In genomic region chr15:68281008-68281407, GRCh38 we compare ENCODE assay signal across 8 cellular contexts. TPM values are rescaled to one million over a fixed set of nuclear protein-coding genes. Genes with fewer than 3 reads are reported as not detected.
A peak's percentile ranks its signal among the peaks of the same experiment; 100 is the strongest.
DNase-seq lines count a peak whose midpoint lies in the region; ATAC-seq and TF ChIP-seq lines count a peak whose summit lies in the region.

No MANE protein-coding gene starts in this region.

- H3K27me3 ChIP-seq in endocrine pancreas (ENCODE audit: control insufficient read depth, insufficient read depth, low read length), result no peaks in the 10 kb centered on the region
- H3K27me3 ChIP-seq in prostate gland (replicated peaks; ENCODE audit: insufficient read depth), result no peaks in the 10 kb centered on the region
- H3K27me3 ChIP-seq in WERI-Rb-1 (ENCODE audit: insufficient read depth, low read depth, severe bottlenecking), result no peaks in the 10 kb centered on the region

- H3K4me1 ChIP-seq in ES-I3 (ENCODE audit: insufficient read depth, low read length) (peaks cover 11% of the 10 kb centered on the region), endocrine pancreas (ENCODE audit: control insufficient read depth, insufficient read depth, low read length) (peaks cover 9% of the 10 kb centered on the region), prostate gland (replicated peaks) (peaks cover 3% of the 10 kb centered on the region)

- H3K27ac ChIP-seq in prostate gland (peak overlapping the region; percentile 97 to 98), WERI-Rb-1 (no peak overlapping the region)

- H3K9me3 ChIP-seq in ES-I3 (ENCODE audit: control insufficient read depth, insufficient read depth, low read length) (no peaks in the 10 kb centered on the region), endocrine pancreas (ENCODE audit: control insufficient read depth, low read length) (no peaks in the 10 kb centered on the region), prostate gland (no peaks in the 10 kb centered on the region), WERI-Rb-1 (ENCODE audit: severe bottlenecking) (no peaks in the 10 kb centered on the region)

- intact Hi-C loops in prostate gland (cut with DNase I), result no loop called here

- WGBS in prostate gland, result 10% methylated on average over 1 of the region's 1 CpG

- H3K4me3 ChIP-seq in endocrine pancreas (ENCODE audit: control insufficient read depth, insufficient read depth, low read length) (peak overlapping the region; percentile 88), prostate gland (peak overlapping the region in 1 of 2 donors; percentile 14), WERI-Rb-1 (ENCODE audit: low read depth, low read length) (no peak overlapping the region)

- 0 out of 2 replicates have a peak, but pooled peaks cover 4% of the 10 kb centered on the region for H3K36me3 ChIP-seq in ES-I3 (ENCODE audit: insufficient read depth, low read length)
- peaks cover 6% of the 10 kb centered on the region for H3K36me3 ChIP-seq in endocrine pancreas (ENCODE audit: control insufficient read depth, insufficient read depth, low read length)
- no peaks in the 10 kb centered on the region for H3K36me3 ChIP-seq in prostate gland
- peaks cover 48% of the 10 kb centered on the region for H3K36me3 ChIP-seq in WERI-Rb-1

- H3K9ac ChIP-seq in ES-I3 (ENCODE audit: low read depth, low read length) (peak overlapping the region; percentile 27; the same call in 1 of the 2 replicates), endocrine pancreas (ENCODE audit: control insufficient read depth, insufficient read depth, low read length) (no peak overlapping the region)

- TF ChIP-seq CTCF in prostate gland (IDR thresholded peaks at IDR 0.05) (no peak), WERI-Rb-1 (IDR thresholded peaks at IDR 0.05; ENCODE audit: low read depth, low read length) (no peak)

- TF ChIP-seq POLR2A in prostate gland (IDR thresholded peaks at IDR 0.05), result no peak

- DNase-seq in RKO (ENCODE audit: low spot score) (peak; percentile 10), prostate gland (ENCODE audit: low spot score) (no peak), DMS153 treated with DMSO at 0.1 percent for 48 hours (lab: John Stamatoyannopoulos, UW; ENCODE audit: unreplicated experiment) (no peak), globus pallidus (ENCODE audit: low spot score) (no peak), WERI-Rb-1 (no peak)

- no peak for ATAC-seq in HG03432 (IDR thresholded peaks at IDR 0.05; ENCODE audit: unreplicated experiment)

RNA-seq across cellular contexts. Expression of gene FEM1B, which starts 3.5 kb away (rescaled TPM):
- 10 to 100 TPM; 46.0 to 50.0 TPM for total RNA-seq in prostate gland

RNA-seq across cellular contexts. Expression of gene CLN6, which starts 51.5 kb away (rescaled TPM):
- total RNA-seq in prostate gland, result 10 to 100 TPM; 22.7 to 41.8 TPM
